In the genomic region with DNA sequence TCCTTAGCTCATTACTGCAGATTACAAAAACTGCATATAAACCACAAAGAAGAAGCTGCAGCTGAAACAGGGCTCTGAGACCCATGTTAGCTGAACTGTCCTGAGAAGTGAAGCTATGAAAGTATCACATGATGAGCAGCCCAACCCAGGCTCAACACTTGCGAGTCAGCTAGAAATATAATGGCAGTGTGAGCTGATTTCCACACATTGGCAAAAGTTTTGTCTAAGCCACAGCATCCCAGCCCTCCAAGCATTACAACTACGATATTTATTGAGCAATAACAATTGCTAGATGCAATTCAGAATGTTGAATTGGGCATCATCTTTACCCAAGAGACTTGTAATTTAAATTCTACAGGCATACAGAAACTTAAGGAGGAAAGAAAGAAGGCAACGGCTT, we compare ENCODE assay signal across 21 cellular contexts.
"Had no signal": no experiment of that assay in that cellular context is flagged by ENCODE, and none has a peak within 500 bp of the region (broad histone marks: within the 10 kb centered on the region; RNA-seq: fewer than 3 reads in every experiment).

No MANE protein-coding gene starts in this region.

- DNase-seq: activated CD4-positive, alpha-beta T cell treated with anti-CD3 and anti-CD28 coated beads for 36 hours; activated CD8-positive, alpha-beta memory T cell treated with anti-CD3 and anti-CD28 coated beads, Interleukin-2, amount 50 U/mL, for 48 hours; activated CD8-positive, alpha-beta T cell treated with anti-CD3 and anti-CD28 coated beads, Interleukin-2, amount 10 ng/mL, durations not matched to agents 7 days and 5 days; activated naive CD4-positive, alpha-beta T cell; activated naive CD8-positive, alpha-beta T cell treated with anti-CD3 and anti-CD28 coated beads, Interleukin-2, amount 50 U/mL, for 24 hours; central memory CD4-positive, alpha-beta T cell; effector CD4-positive, alpha-beta T cell; left colon; mucosa of descending colon; occipital lobe; psoas muscle; stimulated activated CD4-positive, alpha-beta T cell treated with anti-CD3 and anti-CD28 coated beads, Interleukin-4, amount 100 ng/mL, for 1 hour; stimulated activated CD8-positive, alpha-beta memory T cell treated with anti-CD3 and anti-CD28 coated beads, Interleukin-4, amount 100 ng/mL, for 48 hours; T1000; WERI-Rb-1 had no signal

- ATAC-seq: activated CD4-positive, alpha-beta T cell treated with anti-CD3 and anti-CD28 coated beads for 36 hours; activated CD8-positive, alpha-beta T cell treated with anti-CD3 and anti-CD28 coated beads, Interleukin-2, amount 10 ng/mL, durations not matched to agents 7 days and 5 days; activated naive CD8-positive, alpha-beta T cell treated with anti-CD3 and anti-CD28 coated beads, Interleukin-2, amount 50 U/mL, for 24 hours; left colon; mucosa of descending colon; natural killer cell treated with Interleukin-12 subunit alpha and Interleukin-12 subunit beta and Interleukin-15 and Interleukin-18, amount 100 ng/mL, for 72 hours; psoas muscle had no signal

- H2AFZ ChIP-seq: hepatocyte had no signal

- H3K79me2 ChIP-seq: hepatocyte had no signal

- H3K27ac ChIP-seq: coronary artery, hepatocyte, psoas muscle, thoracic aorta, WERI-Rb-1 had no signal

- H3K9me3 Mint-ChIP-seq: activated naive CD8-positive, alpha-beta T cell treated with anti-CD3 and anti-CD28 coated beads, Interleukin-2, amount 50 U/mL, for 24 hours; activated T-helper 1 cell treated with anti-CD3 and anti-CD28 coated beads, Interleukin-12 subunit alpha, Interleukin-12 subunit beta, Interleukin-2, Interleukin-4 antibody, amounts not matched to agents 30 ng/mL and 10 ng/mL and 1 ng/mL, durations not matched to agents 14 hours and 24 hours and 36 hours; natural killer cell treated with Interleukin-12 subunit alpha and Interleukin-12 subunit beta and Interleukin-15 and Interleukin-18, amount 100 ng/mL, for 72 hours; stimulated activated naive CD8-positive, alpha-beta T cell treated with anti-CD3 and anti-CD28 coated beads, Interleukin-15, Interleukin-2, amounts not matched to agents 100 ng/mL and 50 ng/mL, for 24 hours had no signal

- H3K4me1 Mint-ChIP-seq: activated CD4-positive, alpha-beta T cell treated with anti-CD3 and anti-CD28 coated beads for 36 hours; activated naive CD8-positive, alpha-beta T cell treated with anti-CD3 and anti-CD28 coated beads, Interleukin-2, amount 50 U/mL, for 24 hours had no signal

- H3K4me3 ChIP-seq: coronary artery, hepatocyte, mucosa of descending colon, psoas muscle, thoracic aorta had no signal

- H3K4me1 ChIP-seq: psoas muscle had no signal

- H3K36me3 Mint-ChIP-seq: natural killer cell treated with Interleukin-12 subunit alpha and Interleukin-12 subunit beta and Interleukin-15 and Interleukin-18, amount 100 ng/mL, for 72 hours had no signal

- H3K4me2 ChIP-seq: hepatocyte had no signal

- H3K36me3 ChIP-seq: thoracic aorta, WERI-Rb-1 had no signal

- H3K9me3 ChIP-seq: mucosa of descending colon, psoas muscle, thoracic aorta had no signal

- H3K4me3 Mint-ChIP-seq: activated CD4-positive, alpha-beta T cell treated with anti-CD3 and anti-CD28 coated beads for 36 hours; activated CD8-positive, alpha-beta T cell treated with anti-CD3 and anti-CD28 coated beads, Interleukin-2, amount 10 ng/mL, durations not matched to agents 7 days and 5 days; activated naive CD8-positive, alpha-beta T cell treated with anti-CD3 and anti-CD28 coated beads, Interleukin-2, amount 50 U/mL, for 24 hours; activated T-helper 1 cell treated with anti-CD3 and anti-CD28 coated beads, Interleukin-12 subunit alpha, Interleukin-12 subunit beta, Interleukin-2, Interleukin-4 antibody, amounts not matched to agents 30 ng/mL and 10 ng/mL and 1 ng/mL, durations not matched to agents 14 hours and 24 hours and 36 hours; natural killer cell treated with Interleukin-12 subunit alpha and Interleukin-12 subunit beta and Interleukin-15 and Interleukin-18, amount 100 ng/mL, for 72 hours; stimulated activated naive CD8-positive, alpha-beta T cell treated with anti-CD3 and anti-CD28 coated beads, Interleukin-15, Interleukin-2, amounts not matched to agents 100 ng/mL and 50 ng/mL, for 24 hours had no signal
